ENCODE assay signal across 8 cellular contexts in the genomic region with DNA sequence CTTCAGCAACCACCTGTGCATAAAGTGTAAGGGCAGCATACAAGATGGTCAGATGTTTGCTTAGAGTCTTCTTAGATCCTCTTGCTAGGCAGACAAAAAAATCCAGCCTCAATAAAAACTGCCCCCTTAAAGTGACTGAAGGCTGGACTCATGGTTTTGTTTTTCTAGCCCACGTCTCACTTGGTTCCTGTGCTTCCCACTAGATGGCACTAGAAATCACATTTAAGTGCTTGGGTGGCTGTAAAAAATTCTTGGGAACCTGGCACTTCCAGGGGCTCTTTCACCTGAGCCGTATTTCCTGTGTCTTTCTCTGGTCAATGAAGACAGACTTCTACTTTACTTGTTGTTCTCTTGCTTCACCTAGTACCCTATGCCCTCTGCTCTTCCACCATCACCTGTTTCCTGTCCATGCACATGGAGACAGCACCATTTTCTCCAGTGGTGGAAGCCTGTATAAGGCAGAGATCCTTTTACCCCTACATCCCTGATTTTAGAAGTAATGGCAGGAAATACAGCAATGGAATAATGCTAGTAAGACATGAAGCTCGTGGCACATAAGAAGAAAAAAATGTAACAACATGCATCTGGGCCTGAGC. TPM values are rescaled to one million over a fixed set of nuclear protein-coding genes. Genes with fewer than 3 reads are reported as not detected.
DNase-seq lines count a peak whose midpoint lies in the region; ATAC-seq and TF ChIP-seq lines count a peak whose summit lies in the region.

No MANE protein-coding gene starts in this region.

- H3K4me1 ChIP-seq in fibroblast of lung (ENCODE audit: control insufficient read depth, extremely low read depth, insufficient read depth, low read length) (peaks cover 9% of the 10 kb centered on the region), neural progenitor cell (no peaks in the 10 kb centered on the region)

- H3K4me3 Mint-ChIP-seq in neural progenitor cell = no peak overlapping the region

- H3K4me1 Mint-ChIP-seq in neural progenitor cell = peaks cover 18% of the 10 kb centered on the region

- H3K27me3 ChIP-seq in fibroblast of lung (ENCODE audit: control insufficient read depth, insufficient read depth, low read length) (no peaks in the 10 kb centered on the region), neural progenitor cell (no peaks in the 10 kb centered on the region)

- peak; percentile 60 for DNase-seq in GM03348 (ENCODE audit: low spot score)
- peak; percentile 61 for DNase-seq in LoVo (ENCODE audit: low spot score)
- DNase-seq in SHP77 (lab: John Stamatoyannopoulos, UW) = peak; percentile 47 to 62
- peak; percentile 33 to 65 for DNase-seq in fibroblast of lung (ENCODE audit: low read depth in 2 of 2)
- DNase-seq in neural progenitor cell (ENCODE audit: low spot score) = peak; percentile 73
- DNase-seq in stimulated activated CD8-positive, alpha-beta memory T cell treated with anti-CD3 and anti-CD28 coated beads, Interleukin-4, amount 100 ng/mL, for 48 hours = no peak

- ATAC-seq in GM21723 (IDR thresholded peaks at IDR 0.05; ENCODE audit: unreplicated experiment) (no peak), HG02840 (IDR thresholded peaks at IDR 0.05; ENCODE audit: low FRiP score, unreplicated experiment) (no peak)

- H3K27me3 Mint-ChIP-seq in neural progenitor cell (ENCODE audit: insufficient read depth, low read depth) = peaks cover 4% of the 10 kb centered on the region

- H3K79me2 ChIP-seq in fibroblast of lung (ENCODE audit: control insufficient read depth, insufficient read depth, low read length) (no peaks in the 10 kb centered on the region), neural progenitor cell (ENCODE audit: low read depth) (no peaks in the 10 kb centered on the region)

- H3K4me2 ChIP-seq in fibroblast of lung (ENCODE audit: extremely low read depth, insufficient read depth, low read length) (no peak overlapping the region), neural progenitor cell (no peak overlapping the region)

- H3K9me3 Mint-ChIP-seq in neural progenitor cell = no peaks in the 10 kb centered on the region

- peak; percentile 78 to 84 for TF ChIP-seq CTCF in fibroblast of lung (conservative IDR thresholded peaks at IDR 0.05 in 1 of 2, IDR thresholded peaks at IDR 0.05 in 1 of 2; ENCODE audit: low read depth in 1 of 2, low read length in 2 of 2)
- peak; percentile 81 for TF ChIP-seq CTCF in neural progenitor cell (IDR thresholded peaks at IDR 0.05)

- H4K20me1 ChIP-seq in fibroblast of lung (ENCODE audit: control insufficient read depth, extremely low read depth, insufficient read depth, low read length) = no peaks in the 10 kb centered on the region
- no peaks in the 10 kb centered on the region for H4K20me1 ChIP-seq in neural progenitor cell (ENCODE audit: low read depth)

- H3K9ac ChIP-seq in fibroblast of lung (ENCODE audit: insufficient read depth, low read length) = no peak overlapping the region
- H3K9ac ChIP-seq in neural progenitor cell = no peak overlapping the region

- no peak overlapping the region for H3K27ac ChIP-seq in fibroblast of lung (ENCODE audit: insufficient read depth, low read length)
- no peak overlapping the region for H3K27ac ChIP-seq in neural progenitor cell

- no peak overlapping the region for H3K4me3 ChIP-seq in fibroblast of lung (replicated peaks in 1 of 4; ENCODE audit: control extremely low read depth in 1 of 4, insufficient read depth in 1 of 4, low read depth in 3 of 4, low read length in 4 of 4)
- no peak overlapping the region for H3K4me3 ChIP-seq in neural progenitor cell

- H2AFZ ChIP-seq in fibroblast of lung (ENCODE audit: low read length) (no peak overlapping the region), neural progenitor cell (replicated peaks) (no peak overlapping the region)

- H3K9me3 ChIP-seq in fibroblast of lung (ENCODE audit: control insufficient read depth, insufficient read depth, low read depth, low read length) (no peaks in the 10 kb centered on the region), neural progenitor cell (ENCODE audit: low read depth) (no peaks in the 10 kb centered on the region)

- H3K36me3 Mint-ChIP-seq in neural progenitor cell = peaks cover 10% of the 10 kb centered on the region

- H3K27ac Mint-ChIP-seq in neural progenitor cell = peak overlapping the region; percentile 29

- H3K36me3 ChIP-seq in fibroblast of lung (ENCODE audit: control insufficient read depth, insufficient read depth, low read length) (peaks cover under 1% of the 10 kb centered on the region), neural progenitor cell (no peaks in the 10 kb centered on the region)

- no peaks in the 10 kb centered on the region for H3F3A ChIP-seq in neural progenitor cell (ENCODE audit: low read depth)

RNA-seq across cellular contexts. Expression of a gene that starts 20.0 kb away (rescaled TPM):
- total RNA-seq in fibroblast of lung = 38.0 and 38.5 TPM in 2 replicates
- 27.3 and 42.4 TPM in 2 replicates for polyA plus RNA-seq in fibroblast of lung
- 28.0 and 41.2 TPM in 2 replicates for polyA plus RNA-seq in fibroblast of lung (2012)
- 34.0 and 34.4 TPM in 2 replicates for polyA minus RNA-seq in fibroblast of lung (ENCODE audit: low replicate concordance)
- total RNA-seq in neural progenitor cell (ENCODE audit: low replicate concordance) = 19.5 and 26.3 TPM in 2 replicates

RNA-seq across cellular contexts. Expression of a gene that starts 39.8 kb away (rescaled TPM):
- 1.8 and 3.6 TPM in 2 replicates for total RNA-seq in fibroblast of lung
- 1.6 and 1.9 TPM in 2 replicates for polyA plus RNA-seq in fibroblast of lung
- 1.2 and 1.8 TPM in 2 replicates for polyA plus RNA-seq in fibroblast of lung (2012)
- polyA minus RNA-seq in fibroblast of lung (ENCODE audit: low replicate concordance) = 0.74 TPM in 1 of 2 replicates, not detected in the other
- total RNA-seq in neural progenitor cell (ENCODE audit: low replicate concordance) = 1.1 and 1.2 TPM in 2 replicates

RNA-seq across cellular contexts. Expression of a gene that starts 59.6 kb away (rescaled TPM):
- 14.1 and 32.9 TPM in 2 replicates for total RNA-seq in fibroblast of lung
- polyA plus RNA-seq in fibroblast of lung = 21.8 and 29.0 TPM in 2 replicates
- polyA plus RNA-seq in fibroblast of lung (2012) = 21.1 and 25.0 TPM in 2 replicates
- polyA minus RNA-seq in fibroblast of lung (ENCODE audit: low replicate concordance) = 0.19 and 0.20 TPM in 2 replicates
- total RNA-seq in neural progenitor cell (ENCODE audit: low replicate concordance) = 11.3 and 16.2 TPM in 2 replicates
